In the genomic region with DNA sequence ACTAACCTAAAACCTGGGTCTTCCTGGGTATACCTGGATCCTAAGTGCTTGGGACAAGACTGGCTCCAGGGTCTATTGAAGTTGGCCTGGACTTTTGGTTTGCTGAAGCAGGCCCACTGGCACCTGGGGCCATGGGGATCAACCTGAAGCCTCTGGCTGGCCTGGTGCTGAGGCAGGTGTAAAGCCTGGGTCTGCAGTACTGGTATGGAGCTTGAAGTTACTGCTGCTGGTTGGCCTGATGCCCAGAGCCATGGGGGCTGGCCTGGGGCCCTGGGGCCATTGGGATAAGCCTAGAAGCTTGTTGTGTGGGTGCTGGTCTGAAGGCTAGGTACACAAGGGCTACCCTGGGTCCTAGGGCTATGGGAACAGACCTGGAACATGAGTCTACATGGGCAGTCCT, we compare ENCODE assay signal across 11 cellular contexts.
"Had no signal": no experiment of that assay in that cellular context is flagged by ENCODE, and none has a peak within 500 bp of the region (broad histone marks: within the 10 kb centered on the region; RNA-seq: fewer than 3 reads in every experiment).

No MANE protein-coding gene starts in this region.

- H3K36me3 ChIP-seq: HAP-1 had no signal

- H3K9me3 Mint-ChIP-seq: GM23338, HFFc6 had no signal

- H3K9me3 ChIP-seq: HAP-1 had no signal

- H3K27ac Mint-ChIP-seq: GM23338, H9, HFFc6 had no signal

- H3K4me3 Mint-ChIP-seq: GM23338, H9, HFFc6 had no signal

- H3K9ac ChIP-seq: GM23248 had no signal

- ATAC-seq: GM23338, HCT116 had no signal

- H3K4me1 ChIP-seq: HAP-1 had no signal

- H2AFZ ChIP-seq: GM23248, GM23338 had no signal

- DNase-seq: GM23248, GOT3, H7, H9, HCEC 1CT, HFFc6 had no signal

- H3K27ac ChIP-seq: GM23248 had no signal

- H3K4me3 ChIP-seq: GM23248, GM23338, HAP-1 had no signal

- H3K4me2 ChIP-seq: GM23338 had no signal

- FAIRE-seq: H1, H54 had no signal

- H3K4me1 Mint-ChIP-seq: H9 had no signal
